ENCODE assay signal across 12 cellular contexts in genomic region chr6:125943528-125944433, GRCh38. TPM values are rescaled to one million over a fixed set of nuclear protein-coding genes. Genes with fewer than 3 reads are reported as not detected.
A peak's percentile ranks its signal among the peaks of the same experiment; 100 is the strongest.
DNase-seq lines count a peak whose midpoint lies in the region; ATAC-seq, FAIRE-seq and TF ChIP-seq lines count a peak whose summit lies in the region.
"Had no signal": no experiment of that assay in that cellular context is flagged by ENCODE, and none has a peak within 500 bp of the region (broad histone marks: within the 10 kb centered on the region; RNA-seq: fewer than 3 reads in every experiment).

No MANE protein-coding gene starts in this region.

- H3K36me3 ChIP-seq in mucosa of rectum (ENCODE audit: control insufficient read depth in 2 of 2, insufficient read depth in 2 of 2, low read length in 2 of 2) = no peaks in the 10 kb centered on the region
- H3K36me3 ChIP-seq in upper lobe of left lung = no peaks in the 10 kb centered on the region

- POLR2A ChIA-PET in RWPE1 (lab: Yijun Ruan, JAX; ENCODE audit: low non-redundant PET) = interaction anchor here (0.5 kb wide), 1 partner anchor 20 kb away, joined by 3 read pairs; no protein-coding TSS in a partner anchor

- no peak for FAIRE-seq in HTR-8/SVneo (lab: Jason Lieb, UNC)

- no peak for TF ChIP-seq POLR2A in upper lobe of left lung (IDR thresholded peaks at IDR 0.05)

- no peak for DNase-seq in RWPE1 (ENCODE audit: low spot score)
- DNase-seq in dorsolateral prefrontal cortex = no peak
- no peak for DNase-seq in upper lobe of left lung
- DNase-seq in immature natural killer cell = no peak
- DNase-seq in activated CD8-positive, alpha-beta memory T cell treated with anti-CD3 and anti-CD28 coated beads for 24 hours = no peak
- DNase-seq in HTR-8/SVneo (ENCODE audit: insufficient read length, low spot score) = no peak
- DNase-seq: COR-L47; NCI-H1105; NCI-H526; stimulated activated CD4-positive, alpha-beta T cell treated with anti-CD3 and anti-CD28 coated beads, Interleukin-15, amount 100 ng/mL, for 24 hours had no signal

- no peaks in the 10 kb centered on the region for H3K9me3 Mint-ChIP-seq in immature natural killer cell
- H3K9me3 Mint-ChIP-seq: neural crest cell had no signal

- H3K4me1 ChIP-seq in mucosa of rectum (ENCODE audit: control insufficient read depth in 2 of 2, insufficient read depth in 2 of 2, low read length in 2 of 2) (peaks cover 14 to 27% of the 10 kb centered on the region in 2 donors), upper lobe of left lung (peaks cover 36 to 44% (median 36%) of the 10 kb centered on the region in 4 donors)

- intact Hi-C loops in dorsolateral prefrontal cortex (cut with DNase I) = no loop called here

- H3K36me3 Mint-ChIP-seq in immature natural killer cell = no peaks in the 10 kb centered on the region

- H3K4me3 ChIP-seq in dorsolateral prefrontal cortex = peak overlapping the region in 10 of 59 donors; percentile 4 to 32 (median 16)
- peak overlapping the region in 1 of 2 donors; percentile 14 for H3K4me3 ChIP-seq in mucosa of rectum (ENCODE audit: low read length in 2 of 2)
- H3K4me3 ChIP-seq in upper lobe of left lung = peak overlapping the region in 1 of 4 donors; percentile 4

- 72 to 74% methylated on average over 4 of the region's 4 CpGs for WGBS in upper lobe of left lung, 2 donors

- peak overlapping the region in 1 of 2 donors; percentile 35 for H3K9ac ChIP-seq in mucosa of rectum (ENCODE audit: low read depth in 1 of 2, low read length in 2 of 2)

- H3K27ac ChIP-seq in RWPE1 = peak overlapping the region; percentile 83
- H3K27ac ChIP-seq in dorsolateral prefrontal cortex = peak overlapping the region in 50 of 59 donors; percentile 1 to 77 (median 48)
- peak overlapping the region; percentile 64 to 77 for H3K27ac ChIP-seq in mucosa of rectum (ENCODE audit: low read depth in 2 of 2, low read length in 2 of 2)
- peak overlapping the region; percentile 60 to 83 (median 74) for H3K27ac ChIP-seq in upper lobe of left lung

- H3K27ac Mint-ChIP-seq in immature natural killer cell = no peak overlapping the region

- CTCF ChIA-PET in RWPE1 (lab: Yijun Ruan, JAX) = interaction anchor here (0.7 kb wide), 1 partner anchor 13 kb away, joined by 3 read pairs; the partner anchor contains the start of gene HINT3

- TF ChIP-seq CTCF in RWPE1 (conservative IDR thresholded peaks at IDR 0.05; ENCODE audit: low read depth) (no peak), dorsolateral prefrontal cortex (IDR thresholded peaks at IDR 0.05 in 54 of 56, conservative IDR thresholded peaks at IDR 0.05 in 2 of 56; ENCODE audit: low read depth in 1 of 56, partially characterized antibody in 56 of 56) (no peak), upper lobe of left lung (IDR thresholded peaks at IDR 0.05) (no peak)

- TF ChIP-seq EP300 in upper lobe of left lung (IDR thresholded peaks at IDR 0.05) = no peak

- peaks cover 5 to 9% (median 5%) of the 10 kb centered on the region in 3 donors for H3K27me3 Mint-ChIP-seq in immature natural killer cell (ENCODE audit: low read depth in 3 of 3)

- H3K9me3 ChIP-seq in mucosa of rectum (ENCODE audit: control insufficient read depth in 2 of 2, low read length in 2 of 2) (no peaks in the 10 kb centered on the region), upper lobe of left lung (no peaks in the 10 kb centered on the region)

- H3K27me3 ChIP-seq in dorsolateral prefrontal cortex (no peaks in the 10 kb centered on the region), mucosa of rectum (ENCODE audit: control insufficient read depth in 2 of 2, insufficient read depth in 2 of 2, low read length in 2 of 2) (no peaks in the 10 kb centered on the region), upper lobe of left lung (no peaks in the 10 kb centered on the region)

- no peak for ATAC-seq in upper lobe of left lung (ENCODE audit: low FRiP score in 2 of 2)

- H3K4me3 Mint-ChIP-seq in immature natural killer cell = no peak overlapping the region
- H3K4me3 Mint-ChIP-seq: neural crest cell had no signal

- H3K4me1 Mint-ChIP-seq in immature natural killer cell = no peaks in the 10 kb centered on the region
- H3K4me1 Mint-ChIP-seq: neural crest cell had no signal

RNA-seq across cellular contexts. Expression of gene HINT3, which starts 12.8 kb away (rescaled TPM):
- 10 to 100 TPM; 33.6 to 54.2 (median 42.3) TPM for total RNA-seq in dorsolateral prefrontal cortex
- 10 to 100 TPM; 16.8 to 35.8 (median 25.2) TPM for total RNA-seq in upper lobe of left lung
- polyA plus RNA-seq in immature natural killer cell = 10 to 100 TPM in 1 of 3 donors, 1 to 10 TPM in 2; 3.7 to 10.3 (median 6.6) TPM

RNA-seq across cellular contexts. Expression of gene TRMT11, which starts 42.6 kb away (rescaled TPM):
- total RNA-seq in dorsolateral prefrontal cortex (10 to 100 TPM; 32.1 to 64.6 (median 44.8) TPM), upper lobe of left lung (10 to 100 TPM; 13.8 to 66.0 (median 25.5) TPM)
- polyA plus RNA-seq in immature natural killer cell = 1 to 10 TPM; 3.0 to 6.0 (median 4.2) TPM
